Comparison of ENCODE assay signal across 20 cellular contexts in genomic region chr4:65592089-65592488, GRCh38.
"Had no signal": no experiment of that assay in that cellular context is flagged by ENCODE, and none has a peak within 500 bp of the region (broad histone marks: within the 10 kb centered on the region; RNA-seq: fewer than 3 reads in every experiment).

No MANE protein-coding gene starts in this region.

- H3K4me3 ChIP-seq: esophagus muscularis mucosa, lung, pancreas, sigmoid colon, testis, upper lobe of left lung had no signal

- H3K4me3 Mint-ChIP-seq: activated naive CD8-positive, alpha-beta T cell; activated T-helper 1 cell treated with anti-CD3 and anti-CD28 coated beads, Interleukin-12 subunit alpha, Interleukin-12 subunit beta, Interleukin-2, Interleukin-4 antibody, amounts not matched to agents 30 ng/mL and 10 ng/mL and 1 ng/mL, durations not matched to agents 14 hours and 24 hours and 36 hours; neural crest cell; stimulated activated memory B cell treated with anti-CD40 and anti-IgM and Interleukin-4, amounts not matched to agents 10 μg/mL and 1 μg/mL and 100 μg/mL, for 72 hours had no signal

- DNase-seq: activated CD4-positive, alpha-beta T cell treated with anti-CD3 and anti-CD28 coated beads, Interleukin-2, amount 50 U/mL, for 48 hours; activated gamma-delta T cell treated with Interleukin-2 at 50 U/mL for 16 hours; activated T-cell treated with anti-CD3 and anti-CD28 coated beads for 4 hours; effector CD4-positive, alpha-beta T cell; midbrain; pancreas; sigmoid colon; stimulated activated CD4-positive, alpha-beta T cell treated with anti-CD3 and anti-CD28 coated beads, Interleukin-4, amount 100 ng/mL, for 4 hours; SW 1271; T-helper 2 cell; testis; upper lobe of left lung; WERI-Rb-1 had no signal

- H3K4me1 Mint-ChIP-seq: stimulated activated memory B cell treated with anti-CD40 and anti-IgM and Interleukin-4, amounts not matched to agents 10 μg/mL and 1 μg/mL and 100 μg/mL, for 72 hours had no signal

- H3K27ac Mint-ChIP-seq: activated naive CD8-positive, alpha-beta T cell; activated T-helper 1 cell treated with anti-CD3 and anti-CD28 coated beads, Interleukin-12 subunit alpha, Interleukin-12 subunit beta, Interleukin-2, Interleukin-4 antibody, amounts not matched to agents 30 ng/mL and 10 ng/mL and 1 ng/mL, durations not matched to agents 14 hours and 24 hours and 36 hours; stimulated activated memory B cell treated with anti-CD40 and anti-IgM and Interleukin-4, amounts not matched to agents 10 μg/mL and 1 μg/mL and 100 μg/mL, for 72 hours had no signal

- H3K36me3 Mint-ChIP-seq: activated naive CD8-positive, alpha-beta T cell; stimulated activated memory B cell treated with anti-CD40 and anti-IgM and Interleukin-4, amounts not matched to agents 10 μg/mL and 1 μg/mL and 100 μg/mL, for 72 hours had no signal

- H3K27me3 ChIP-seq: pancreas, sigmoid colon, testis, upper lobe of left lung had no signal

- H3K9me3 ChIP-seq: esophagus muscularis mucosa, pancreas, sigmoid colon, testis, upper lobe of left lung had no signal

- H3K27me3 Mint-ChIP-seq: activated naive CD8-positive, alpha-beta T cell; stimulated activated memory B cell treated with anti-CD40 and anti-IgM and Interleukin-4, amounts not matched to agents 10 μg/mL and 1 μg/mL and 100 μg/mL, for 72 hours had no signal

- H3K36me3 ChIP-seq: esophagus muscularis mucosa, pancreas, sigmoid colon, upper lobe of left lung, WERI-Rb-1 had no signal

- H3K4me1 ChIP-seq: esophagus muscularis mucosa, pancreas, sigmoid colon, testis, upper lobe of left lung had no signal

- H3K9me3 Mint-ChIP-seq: activated T-helper 1 cell treated with anti-CD3 and anti-CD28 coated beads, Interleukin-12 subunit alpha, Interleukin-12 subunit beta, Interleukin-2, Interleukin-4 antibody, amounts not matched to agents 30 ng/mL and 10 ng/mL and 1 ng/mL, durations not matched to agents 14 hours and 24 hours and 36 hours; neural crest cell had no signal

- ATAC-seq: left lobe of liver; pancreas; stimulated activated memory B cell treated with anti-CD40 and anti-IgM and Interleukin-4, amounts not matched to agents 10 μg/mL and 1 μg/mL and 100 μg/mL, for 72 hours had no signal

- H3K27ac ChIP-seq: esophagus muscularis mucosa, pancreas, sigmoid colon, testis, upper lobe of left lung, WERI-Rb-1 had no signal
